9 cellular contexts compared by ENCODE assay signal in the genomic region with DNA sequence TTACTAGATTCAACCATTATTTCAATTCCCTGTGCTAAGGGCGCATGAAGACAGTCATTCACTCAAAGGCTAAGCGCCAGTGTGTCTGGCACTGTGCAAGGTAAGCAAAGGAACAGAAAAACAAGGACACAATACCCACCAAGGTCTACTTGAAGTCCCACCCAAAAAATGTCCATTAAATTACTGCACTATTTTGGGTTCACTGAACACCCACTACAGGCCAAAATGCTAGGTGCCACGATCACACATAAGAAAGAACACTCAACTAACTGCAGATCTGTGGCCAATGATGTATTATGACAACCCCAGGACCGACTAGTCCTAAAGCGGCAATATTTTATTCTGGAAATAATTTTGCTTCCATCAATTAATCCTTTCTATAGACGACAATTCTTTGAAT. TPM values are rescaled to one million over a fixed set of nuclear protein-coding genes. Genes with fewer than 3 reads are reported as not detected.
A peak's percentile ranks its signal among the peaks of the same experiment; 100 is the strongest.
DNase-seq lines count a peak whose midpoint lies in the region; ATAC-seq and TF ChIP-seq lines count a peak whose summit lies in the region.
"Had no signal": no experiment of that assay in that cellular context is flagged by ENCODE, and none has a peak within 500 bp of the region (broad histone marks: within the 10 kb centered on the region; RNA-seq: fewer than 3 reads in every experiment).

No MANE protein-coding gene starts in this region.

- H3K4me1 ChIP-seq in BLaER1 (peaks cover 33% of the 10 kb centered on the region), HUES64 (ENCODE audit: insufficient read depth, low read length) (peaks cover 21% of the 10 kb centered on the region), mucosa of descending colon (ENCODE audit: low read depth) (peaks cover 34% of the 10 kb centered on the region)

- intact Hi-C loops in mucosa of descending colon (cut with DNase I, micrococcal nuclease): no loop called here

- H4K20me1 ChIP-seq in BLaER1: peaks cover 54% of the 10 kb centered on the region

- no peak for TF ChIP-seq CTCF in brain microvascular endothelial cell (IDR thresholded peaks at IDR 0.05; ENCODE audit: low read depth, low read length, missing control alignments)
- no peak for TF ChIP-seq CTCF in mucosa of descending colon (IDR thresholded peaks at IDR 0.05)

- H3K4me2 ChIP-seq in BLaER1: peak overlapping the region; percentile 78

- H3K36me3 ChIP-seq in BLaER1 (no peaks in the 10 kb centered on the region), HUES64 (ENCODE audit: insufficient read depth, low read length) (no peaks in the 10 kb centered on the region), brain microvascular endothelial cell (replicated peaks) (no peaks in the 10 kb centered on the region), mucosa of descending colon (ENCODE audit: low read depth) (no peaks in the 10 kb centered on the region)

- H3K27ac ChIP-seq in BLaER1: no peak overlapping the region
- no peak overlapping the region for H3K27ac ChIP-seq in HUES64 (ENCODE audit: low read depth, low read length)
- no peak overlapping the region for H3K27ac ChIP-seq in brain microvascular endothelial cell

- 78% methylated on average over 5 of the region's 6 CpGs for WGBS in HUES64

- no peak for ATAC-seq in mucosa of descending colon

- no peak for DNase-seq in brain microvascular endothelial cell
- DNase-seq in mucosa of descending colon: no peak
- no peak for DNase-seq in pons (ENCODE audit: low spot score)
- no peak for DNase-seq in NCI-H1694 treated with DMSO at 0.1 percent for 48 hours (lab: John Stamatoyannopoulos, UW)
- DNase-seq in stimulated activated CD4-positive, alpha-beta T cell treated with anti-CD3 and anti-CD28 coated beads, Interleukin-12 subunit alpha, Interleukin-12 subunit beta, amount 100 ng/mL, for 4 hours: no peak
- DNase-seq in middle frontal gyrus (ENCODE audit: extremely low spot score, low spot score): no peak
- DNase-seq: NCI-H2227 treated with DMSO at 0.1 percent for 48 hours had no signal

- H3K9ac ChIP-seq in BLaER1: peak overlapping the region; percentile 96
- H3K9ac ChIP-seq in HUES64 (ENCODE audit: low read depth, low read length): no peak overlapping the region

- H3K4me3 ChIP-seq in BLaER1 (peak overlapping the region; percentile 97; the same call in 1 of the 2 replicates), HUES64 (ENCODE audit: low read length) (peak overlapping the region; percentile 92), brain microvascular endothelial cell (ENCODE audit: low read depth, low read length) (peak overlapping the region; percentile 89), mucosa of descending colon (peak overlapping the region; percentile 1)

- H3K9me3 ChIP-seq in BLaER1 (peaks cover 4% of the 10 kb centered on the region; the same call in 1 of the 2 replicates), HUES64 (ENCODE audit: insufficient read depth, low read depth, low read length) (no peaks in the 10 kb centered on the region), mucosa of descending colon (no peaks in the 10 kb centered on the region)

- in situ Hi-C loops in brain microvascular endothelial cell (cut with HindIII; ENCODE audit: low pct_ligation_motif_present, low sequenced_read_pairs): no loop called here

- H3K27me3 ChIP-seq in BLaER1 (no peaks in the 10 kb centered on the region), HUES64 (ENCODE audit: insufficient read depth, low read length) (no peaks in the 10 kb centered on the region), brain microvascular endothelial cell (replicated peaks) (no peaks in the 10 kb centered on the region)

RNA-seq across cellular contexts. Expression of gene TMEM131, which starts 1.8 kb away (rescaled TPM):
- polyA plus RNA-seq in HUES64 (2013, experiment 1 of 2): 17.4 TPM
- polyA plus RNA-seq in HUES64 (2013, experiment 2 of 2): 19.4 TPM
- total RNA-seq in mucosa of descending colon: 100 to 1,000 TPM in 1 of 3 donors, 10 to 100 TPM in 2; 58.3 to 110 (median 67.7) TPM

Comparison
In these comparisons a context has a peak if more than half of its experiments do, and no peak if none do; other contexts are left out.
1. H3K4me3 ChIP-seq: peak in every context shown above with its lines; median percentile 97 in BLaER1; 92 in HUES64; 89 in brain microvascular endothelial cell; 1 in mucosa of descending colon.